24 cellular contexts compared by ENCODE assay signal in genomic region chr4:18247189-18247588, GRCh38.
"Had no signal": no experiment of that assay in that cellular context is flagged by ENCODE, and none has a peak within 500 bp of the region (broad histone marks: within the 10 kb centered on the region; RNA-seq: fewer than 3 reads in every experiment).

No MANE protein-coding gene starts in this region.

- H3K27ac ChIP-seq: brain microvascular endothelial cell, coronary artery, dorsolateral prefrontal cortex, esophagus muscularis mucosa, foreskin keratinocyte, gastrocnemius medialis, heart left ventricle had no signal

- DNase-seq: activated CD4-positive, alpha-beta memory T cell treated with anti-CD3 and anti-CD28 coated beads, Interleukin-2, amount 10 ng/mL, durations not matched to agents 7 days and 5 days; activated CD4-positive, alpha-beta T cell treated with anti-CD3 and anti-CD28 coated beads for 36 hours; activated CD4-positive, alpha-beta T cell treated with anti-CD3 and anti-CD28 coated beads, Interleukin-2, amount 10 ng/mL, durations not matched to agents 24 days and 14 days; activated CD4-positive, CD25-positive, alpha-beta regulatory T cell; activated CD4-positive, CD25-positive, alpha-beta regulatory T cell treated with anti-CD3 and anti-CD28 coated beads, Interleukin-2, amount 50 U/mL, for 72 hours; activated effector memory CD4-positive, alpha-beta T cell treated with Interleukin-2 at 50 U/mL for 16 hours; activated gamma-delta T cell treated with Interleukin-2 at 50 U/mL for 16 hours; activated naive CD4-positive, alpha-beta T cell treated with anti-CD3 and anti-CD28 coated beads, Interleukin-2, amount 50 U/mL, for 16 hours; activated naive CD4-positive, alpha-beta T cell treated with Interleukin-2 at 50 U/mL for 16 hours; activated T-cell treated with anti-CD3 and anti-CD28 coated beads, Interleukin-2, amount 50 U/mL, for 4 hours; amniotic stem cell; anterior cingulate cortex; brain microvascular endothelial cell; dorsolateral prefrontal cortex; effector memory CD4-positive, alpha-beta T cell; endodermal cell; foreskin keratinocyte; gastrocnemius medialis; glutamatergic neuron; heart left ventricle; T-helper 2 cell had no signal

- H3K36me3 ChIP-seq: brain microvascular endothelial cell, esophagus muscularis mucosa, gastrocnemius medialis, heart left ventricle had no signal

- H3K4me1 ChIP-seq: esophagus muscularis mucosa, foreskin keratinocyte, heart left ventricle had no signal

- H3K27me3 ChIP-seq: brain microvascular endothelial cell, esophagus muscularis mucosa, foreskin keratinocyte, gastrocnemius medialis, heart left ventricle had no signal

- H3K9me3 ChIP-seq: esophagus muscularis mucosa, gastrocnemius medialis, heart left ventricle had no signal

- ATAC-seq: activated CD4-positive, alpha-beta T cell treated with anti-CD3 and anti-CD28 coated beads for 36 hours; activated T-cell treated with anti-CD3 and anti-CD28 coated beads, Interleukin-2, amount 50 U/mL, for 4 hours; activated T-helper 17 cell treated with anti-CD3 and anti-CD28 coated beads, Interleukin-2, amount 50 U/mL, for 72 hours; foreskin keratinocyte; gastrocnemius medialis; heart left ventricle had no signal

- H3K4me3 ChIP-seq: coronary artery, dorsolateral prefrontal cortex, esophagus muscularis mucosa, gastrocnemius medialis, heart left ventricle had no signal
